ENCODE assay signal across 1 cellular context in genomic region chr9:35669331-35670145, GRCh38.
TF ChIP-seq lines count a peak whose summit lies in the region.

No MANE protein-coding gene starts in this region.

TF ChIP-seq in HepG2, 621 proteins besides CTCF, POLR2A, EP300 and RAD21 (continued from another document and continues in another):
- no peak for TF ChIP-seq PRDM15 (CRISPR knock-in tag; IDR thresholded peaks at IDR 0.05)
- TF ChIP-seq HOXA9 (CRISPR knock-in tag; IDR thresholded peaks at IDR 0.05; ENCODE audit: borderline replicate concordance) = 0 out of 2 replicates have a peak, but pooled peaks have one; percentile 34
- no peak for TF ChIP-seq ZNF577 (CRISPR knock-in tag; IDR thresholded peaks at IDR 0.05; ENCODE audit: borderline replicate concordance, low read depth)
- no peak for TF ChIP-seq STAG1 (CRISPR knock-in tag; IDR thresholded peaks at IDR 0.05)
- TF ChIP-seq ZNF138 (CRISPR knock-in tag; IDR thresholded peaks at IDR 0.05; ENCODE audit: low read depth) = no peak
- peak; percentile 31; the same call in 1 of the 2 replicates for TF ChIP-seq ZNF629 (CRISPR knock-in tag; conservative IDR thresholded peaks at IDR 0.05)
- TF ChIP-seq, protein P1, sequence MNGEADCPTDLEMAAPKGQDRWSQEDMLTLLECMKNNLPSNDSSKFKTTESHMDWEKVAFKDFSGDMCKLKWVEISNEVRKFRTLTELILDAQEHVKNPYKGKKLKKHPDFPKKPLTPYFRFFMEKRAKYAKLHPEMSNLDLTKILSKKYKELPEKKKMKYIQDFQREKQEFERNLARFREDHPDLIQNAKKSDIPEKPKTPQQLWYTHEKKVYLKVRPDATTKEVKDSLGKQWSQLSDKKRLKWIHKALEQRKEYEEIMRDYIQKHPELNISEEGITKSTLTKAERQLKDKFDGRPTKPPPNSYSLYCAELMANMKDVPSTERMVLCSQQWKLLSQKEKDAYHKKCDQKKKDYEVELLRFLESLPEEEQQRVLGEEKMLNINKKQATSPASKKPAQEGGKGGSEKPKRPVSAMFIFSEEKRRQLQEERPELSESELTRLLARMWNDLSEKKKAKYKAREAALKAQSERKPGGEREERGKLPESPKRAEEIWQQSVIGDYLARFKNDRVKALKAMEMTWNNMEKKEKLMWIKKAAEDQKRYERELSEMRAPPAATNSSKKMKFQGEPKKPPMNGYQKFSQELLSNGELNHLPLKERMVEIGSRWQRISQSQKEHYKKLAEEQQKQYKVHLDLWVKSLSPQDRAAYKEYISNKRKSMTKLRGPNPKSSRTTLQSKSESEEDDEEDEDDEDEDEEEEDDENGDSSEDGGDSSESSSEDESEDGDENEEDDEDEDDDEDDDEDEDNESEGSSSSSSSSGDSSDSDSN (CRISPR knock-in tag; IDR thresholded peaks at IDR 0.05) = 0 out of 2 replicates have a peak, but pooled peaks have one; percentile 31
- TF ChIP-seq, protein P2, sequence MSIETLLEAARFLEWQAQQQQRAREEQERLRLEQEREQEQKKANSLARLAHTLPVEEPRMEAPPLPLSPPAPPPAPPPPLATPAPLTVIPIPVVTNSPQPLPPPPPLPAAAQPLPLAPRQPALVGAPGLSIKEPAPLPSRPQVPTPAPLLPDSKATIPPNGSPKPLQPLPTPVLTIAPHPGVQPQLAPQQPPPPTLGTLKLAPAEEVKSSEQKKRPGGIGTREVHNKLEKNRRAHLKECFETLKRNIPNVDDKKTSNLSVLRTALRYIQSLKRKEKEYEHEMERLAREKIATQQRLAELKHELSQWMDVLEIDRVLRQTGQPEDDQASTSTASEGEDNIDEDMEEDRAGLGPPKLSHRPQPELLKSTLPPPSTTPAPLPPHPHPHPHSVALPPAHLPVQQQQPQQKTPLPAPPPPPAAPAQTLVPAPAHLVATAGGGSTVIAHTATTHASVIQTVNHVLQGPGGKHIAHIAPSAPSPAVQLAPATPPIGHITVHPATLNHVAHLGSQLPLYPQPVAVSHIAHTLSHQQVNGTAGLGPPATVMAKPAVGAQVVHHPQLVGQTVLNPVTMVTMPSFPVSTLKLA (IDR thresholded peaks at IDR 0.05) = no peak
- no peak for TF ChIP-seq SRF (IDR thresholded peaks at IDR 0.05; ENCODE audit: low read depth, low read length)
- TF ChIP-seq SETDB1 (CRISPR knock-in tag; IDR thresholded peaks at IDR 0.05; ENCODE audit: borderline replicate concordance) = no peak
- TF ChIP-seq ZNF749 (CRISPR knock-in tag; IDR thresholded peaks at IDR 0.05; ENCODE audit: borderline replicate concordance) = peak; percentile 53; the same call in 1 of the 2 replicates
- TF ChIP-seq ZNF180 (CRISPR knock-in tag; IDR thresholded peaks at IDR 0.05; ENCODE audit: borderline replicate concordance, low read depth) = no peak
- TF ChIP-seq, protein P3, sequence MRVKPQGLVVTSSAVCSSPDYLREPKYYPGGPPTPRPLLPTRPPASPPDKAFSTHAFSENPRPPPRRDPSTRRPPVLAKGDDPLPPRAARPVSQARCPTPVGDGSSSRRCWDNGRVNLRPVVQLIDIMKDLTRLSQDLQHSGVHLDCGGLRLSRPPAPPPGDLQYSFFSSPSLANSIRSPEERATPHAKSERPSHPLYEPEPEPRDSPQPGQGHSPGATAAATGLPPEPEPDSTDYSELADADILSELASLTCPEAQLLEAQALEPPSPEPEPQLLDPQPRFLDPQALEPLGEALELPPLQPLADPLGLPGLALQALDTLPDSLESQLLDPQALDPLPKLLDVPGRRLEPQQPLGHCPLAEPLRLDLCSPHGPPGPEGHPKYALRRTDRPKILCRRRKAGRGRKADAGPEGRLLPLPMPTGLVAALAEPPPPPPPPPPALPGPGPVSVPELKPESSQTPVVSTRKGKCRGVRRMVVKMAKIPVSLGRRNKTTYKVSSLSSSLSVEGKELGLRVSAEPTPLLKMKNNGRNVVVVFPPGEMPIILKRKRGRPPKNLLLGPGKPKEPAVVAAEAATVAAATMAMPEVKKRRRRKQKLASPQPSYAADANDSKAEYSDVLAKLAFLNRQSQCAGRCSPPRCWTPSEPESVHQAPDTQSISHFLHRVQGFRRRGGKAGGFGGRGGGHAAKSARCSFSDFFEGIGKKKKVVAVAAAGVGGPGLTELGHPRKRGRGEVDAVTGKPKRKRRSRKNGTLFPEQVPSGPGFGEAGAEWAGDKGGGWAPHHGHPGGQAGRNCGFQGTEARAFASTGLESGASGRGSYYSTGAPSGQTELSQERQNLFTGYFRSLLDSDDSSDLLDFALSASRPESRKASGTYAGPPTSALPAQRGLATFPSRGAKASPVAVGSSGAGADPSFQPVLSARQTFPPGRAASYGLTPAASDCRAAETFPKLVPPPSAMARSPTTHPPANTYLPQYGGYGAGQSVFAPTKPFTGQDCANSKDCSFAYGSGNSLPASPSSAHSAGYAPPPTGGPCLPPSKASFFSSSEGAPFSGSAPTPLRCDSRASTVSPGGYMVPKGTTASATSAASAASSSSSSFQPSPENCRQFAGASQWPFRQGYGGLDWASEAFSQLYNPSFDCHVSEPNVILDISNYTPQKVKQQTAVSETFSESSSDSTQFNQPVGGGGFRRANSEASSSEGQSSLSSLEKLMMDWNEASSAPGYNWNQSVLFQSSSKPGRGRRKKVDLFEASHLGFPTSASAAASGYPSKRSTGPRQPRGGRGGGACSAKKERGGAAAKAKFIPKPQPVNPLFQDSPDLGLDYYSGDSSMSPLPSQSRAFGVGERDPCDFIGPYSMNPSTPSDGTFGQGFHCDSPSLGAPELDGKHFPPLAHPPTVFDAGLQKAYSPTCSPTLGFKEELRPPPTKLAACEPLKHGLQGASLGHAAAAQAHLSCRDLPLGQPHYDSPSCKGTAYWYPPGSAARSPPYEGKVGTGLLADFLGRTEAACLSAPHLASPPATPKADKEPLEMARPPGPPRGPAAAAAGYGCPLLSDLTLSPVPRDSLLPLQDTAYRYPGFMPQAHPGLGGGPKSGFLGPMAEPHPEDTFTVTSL (CRISPR knock-in tag; IDR thresholded peaks at IDR 0.05; ENCODE audit: borderline replicate concordance) = peak; percentile 73; the same call in 1 of the 2 replicates
- TF ChIP-seq ZNF350 (CRISPR knock-in tag; IDR thresholded peaks at IDR 0.05; ENCODE audit: borderline replicate concordance, low read depth) = peak; percentile 34; the same call in 1 of the 2 replicates
- TF ChIP-seq CCDC6 (CRISPR knock-in tag; IDR thresholded peaks at IDR 0.05) = no peak
- TF ChIP-seq SMAD3 (CRISPR knock-in tag; IDR thresholded peaks at IDR 0.05) = peak; percentile 24; the same call in 1 of the 2 replicates
- TF ChIP-seq, protein P4, sequence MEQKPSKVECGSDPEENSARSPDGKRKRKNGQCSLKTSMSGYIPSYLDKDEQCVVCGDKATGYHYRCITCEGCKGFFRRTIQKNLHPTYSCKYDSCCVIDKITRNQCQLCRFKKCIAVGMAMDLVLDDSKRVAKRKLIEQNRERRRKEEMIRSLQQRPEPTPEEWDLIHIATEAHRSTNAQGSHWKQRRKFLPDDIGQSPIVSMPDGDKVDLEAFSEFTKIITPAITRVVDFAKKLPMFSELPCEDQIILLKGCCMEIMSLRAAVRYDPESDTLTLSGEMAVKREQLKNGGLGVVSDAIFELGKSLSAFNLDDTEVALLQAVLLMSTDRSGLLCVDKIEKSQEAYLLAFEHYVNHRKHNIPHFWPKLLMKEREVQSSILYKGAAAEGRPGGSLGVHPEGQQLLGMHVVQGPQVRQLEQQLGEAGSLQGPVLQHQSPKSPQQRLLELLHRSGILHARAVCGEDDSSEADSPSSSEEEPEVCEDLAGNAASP (CRISPR knock-in tag; IDR thresholded peaks at IDR 0.05; ENCODE audit: borderline replicate concordance) = 0 out of 2 replicates have a peak, but pooled peaks have one; percentile 51
- 0 out of 2 replicates have a peak, but pooled peaks have one; percentile 44 for TF ChIP-seq MEIS2 (CRISPR knock-in tag; IDR thresholded peaks at IDR 0.05)
- TF ChIP-seq ZBTB33 (CRISPR knock-in tag; IDR thresholded peaks at IDR 0.05) = peak; percentile 70; the same call in 1 of the 2 replicates
- TF ChIP-seq, protein P5, sequence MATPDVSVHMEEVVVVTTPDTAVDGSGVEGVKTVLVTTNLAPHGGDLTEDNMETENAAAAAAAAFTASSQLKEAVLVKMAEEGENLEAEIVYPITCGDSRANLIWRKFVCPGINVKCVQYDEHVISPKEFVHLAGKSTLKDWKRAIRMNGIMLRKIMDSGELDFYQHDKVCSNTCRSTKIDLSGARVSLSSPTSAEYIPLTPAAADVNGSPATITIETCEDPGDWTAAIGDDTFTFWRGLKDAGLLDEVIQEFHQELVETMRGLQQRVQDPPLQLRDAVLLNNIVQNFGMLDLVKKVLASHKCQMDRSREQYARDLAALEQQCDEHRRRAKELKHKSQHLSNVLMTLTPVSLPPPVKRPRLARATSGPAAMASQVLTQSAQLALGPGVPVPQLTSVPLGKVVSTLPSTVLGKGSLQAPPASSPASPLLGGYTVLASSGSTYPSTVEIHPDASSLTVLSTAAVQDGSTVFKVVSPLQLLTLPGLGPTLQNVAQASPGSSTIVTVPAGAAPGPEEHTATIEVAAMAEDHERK (CRISPR knock-in tag; IDR thresholded peaks at IDR 0.05; ENCODE audit: low read depth) = no peak
- peak; percentile 74; the same call in 1 of the 2 replicates for TF ChIP-seq SIX1 (CRISPR knock-in tag; IDR thresholded peaks at IDR 0.05; ENCODE audit: borderline replicate concordance)
- no peak for TF ChIP-seq ZNF564 (CRISPR knock-in tag; IDR thresholded peaks at IDR 0.05)
- no peak for TF ChIP-seq MED13 (CRISPR knock-in tag; IDR thresholded peaks at IDR 0.05)
- no peak for TF ChIP-seq SMC3 (IDR thresholded peaks at IDR 0.05; ENCODE audit: low read length)
- TF ChIP-seq NONO (IDR thresholded peaks at IDR 0.05) = no peak
- 0 out of 2 replicates have a peak, but pooled peaks have one; percentile 39 for TF ChIP-seq NONO (CRISPR knock-in tag; conservative IDR thresholded peaks at IDR 0.05)
- TF ChIP-seq ZNF614 (CRISPR knock-in tag; IDR thresholded peaks at IDR 0.05; ENCODE audit: borderline replicate concordance) = no peak
- TF ChIP-seq MTERF4 (CRISPR knock-in tag; IDR thresholded peaks at IDR 0.05) = no peak
- peak; percentile 37; the same call in 1 of the 2 replicates for TF ChIP-seq DPF2 (CRISPR knock-in tag; IDR thresholded peaks at IDR 0.05; ENCODE audit: borderline replicate concordance, low read depth)
- peak; percentile 65 for TF ChIP-seq SKI (IDR thresholded peaks at IDR 0.05; ENCODE audit: partially characterized antibody)
- TF ChIP-seq ZNF589 (CRISPR knock-in tag; conservative IDR thresholded peaks at IDR 0.05) = no peak
- no peak for TF ChIP-seq HES4 (CRISPR knock-in tag; IDR thresholded peaks at IDR 0.05; ENCODE audit: borderline replicate concordance)
- TF ChIP-seq PHF8 (CRISPR knock-in tag; IDR thresholded peaks at IDR 0.05) = peak; percentile 23; the same call in 1 of the 2 replicates
- no peak for TF ChIP-seq GRHL1 (CRISPR knock-in tag; conservative IDR thresholded peaks at IDR 0.05)
- TF ChIP-seq ZSCAN31 (CRISPR knock-in tag; IDR thresholded peaks at IDR 0.05; ENCODE audit: low read depth) = no peak
